ENCODE assay signal across 34 cellular contexts in the genomic region with DNA sequence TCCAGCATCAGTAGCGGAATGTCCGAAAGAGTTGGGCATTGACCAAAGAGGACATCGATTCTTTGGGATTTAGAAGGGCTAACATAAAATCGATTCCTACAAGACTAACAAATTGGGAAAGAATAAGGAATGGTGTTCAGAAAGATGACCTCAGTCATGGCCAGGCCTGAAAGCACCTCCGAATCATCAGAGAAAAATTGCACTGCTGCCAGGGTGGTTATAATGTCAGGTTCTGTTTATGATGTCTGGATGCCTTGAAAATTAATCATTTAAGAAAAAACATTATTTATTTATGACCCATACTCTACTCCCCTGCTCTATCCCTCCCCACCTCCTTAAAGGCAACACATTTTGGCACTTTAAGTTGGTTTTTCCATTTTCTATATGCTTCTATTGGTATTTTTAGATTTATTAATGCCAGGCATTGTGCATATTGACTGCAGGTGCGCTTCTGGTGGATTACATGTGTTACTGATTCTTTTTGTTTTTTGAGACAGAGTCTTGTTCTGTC.
"Had no signal": no experiment of that assay in that cellular context is flagged by ENCODE, and none has a peak within 500 bp of the region (broad histone marks: within the 10 kb centered on the region; RNA-seq: fewer than 3 reads in every experiment).

No MANE protein-coding gene starts in this region.

- H3K27me3 ChIP-seq: body of pancreas, cardiac muscle cell, colonic mucosa had no signal

- H3K27ac ChIP-seq: body of pancreas, cardiac muscle cell, colonic mucosa, WERI-Rb-1 had no signal

- FAIRE-seq: astrocyte, endometrium, endothelial cell of umbilical vein, frontal cortex had no signal

- H3K36me3 Mint-ChIP-seq: activated naive CD8-positive, alpha-beta T cell had no signal

- H3K4me1 ChIP-seq: body of pancreas, colonic mucosa had no signal

- H3K4me1 Mint-ChIP-seq: activated B cell treated with CpG ODN at 0.5 μM for 24 hours; activated T-helper 17 cell treated with anti-CD3 and anti-CD28 coated beads, Interleukin-2, amount 50 U/mL, for 72 hours; T-helper 17 cell had no signal

- H3K36me3 ChIP-seq: cardiac muscle cell, colonic mucosa, WERI-Rb-1 had no signal

- ATAC-seq: activated CD4-positive, CD25-positive, alpha-beta regulatory T cell treated with anti-CD3 and anti-CD28 coated beads, Interleukin-2, amount 50 U/mL, for 24 hours; activated CD8-positive, alpha-beta T cell treated with anti-CD3 and anti-CD28 coated beads for 36 hours; activated T-cell treated with anti-CD3 and anti-CD28 coated beads, Interleukin-2, amount 50 U/mL, for 4 hours; activated T-helper 17 cell treated with anti-CD3 and anti-CD28 coated beads, Interleukin-2, amount 50 U/mL, for 72 hours; body of pancreas; esophagus mucosa; T-helper 17 cell had no signal

- H3K9me3 Mint-ChIP-seq: activated CD8-positive, alpha-beta T cell treated with anti-CD3 and anti-CD28 coated beads for 36 hours; activated T-cell treated with anti-CD3 and anti-CD28 coated beads, Interleukin-2, amount 50 U/mL, for 4 hours; activated T-helper 17 cell treated with anti-CD3 and anti-CD28 coated beads, Interleukin-2, amount 50 U/mL, for 72 hours; T-helper 2 cell treated with Interferon-gamma antibody and Interleukin-4, amounts not matched to agents 5 μg/mL and 100 μg/mL, for 36 hours had no signal

- H3K4me3 Mint-ChIP-seq: activated B cell treated with CpG ODN at 0.5 μM for 24 hours; activated CD8-positive, alpha-beta T cell treated with anti-CD3 and anti-CD28 coated beads for 36 hours; activated naive CD8-positive, alpha-beta T cell; activated T-cell treated with anti-CD3 and anti-CD28 coated beads, Interleukin-2, amount 50 U/mL, for 4 hours; activated T-helper 17 cell treated with anti-CD3 and anti-CD28 coated beads, Interleukin-2, amount 50 U/mL, for 72 hours; T-helper 17 cell; T-helper 2 cell treated with Interferon-gamma antibody and Interleukin-4, amounts not matched to agents 5 μg/mL and 100 μg/mL, for 36 hours had no signal

- H3K4me3 ChIP-seq: body of pancreas, cardiac muscle cell, colonic mucosa had no signal

- H3K27ac Mint-ChIP-seq: activated B cell treated with CpG ODN at 0.5 μM for 24 hours; activated CD8-positive, alpha-beta T cell treated with anti-CD3 and anti-CD28 coated beads for 36 hours; activated naive CD8-positive, alpha-beta T cell; activated T-helper 17 cell treated with anti-CD3 and anti-CD28 coated beads, Interleukin-2, amount 50 U/mL, for 72 hours; T-helper 17 cell; T-helper 2 cell treated with Interferon-gamma antibody and Interleukin-4, amounts not matched to agents 5 μg/mL and 100 μg/mL, for 36 hours had no signal

- DNase-seq: activated B cell treated with CpG ODN at 0.5 μM for 24 hours; activated CD4-positive, alpha-beta T cell treated with anti-CD3 and anti-CD28 coated beads for 48 hours; activated CD4-positive, alpha-beta T cell treated with anti-CD3 and anti-CD28 coated beads, Interleukin-2, amount 50 U/mL, for 1 hour; activated CD4-positive, alpha-beta T cell treated with anti-CD3 and anti-CD28 coated beads, Interleukin-2, amount 50 U/mL, for 48 hours; activated CD8-positive, alpha-beta memory T cell treated with anti-CD3 and anti-CD28 coated beads for 24 hours; activated CD8-positive, alpha-beta T cell treated with anti-CD3 and anti-CD28 coated beads for 36 hours; activated effector memory CD4-positive, alpha-beta T cell treated with Interleukin-2 at 50 U/mL for 16 hours; activated gamma-delta T cell treated with Interleukin-2 at 50 U/mL for 16 hours; activated naive CD4-positive, alpha-beta T cell treated with anti-CD3 and anti-CD28 coated beads, Interleukin-2, amount 50 U/mL, for 16 hours; activated naive CD4-positive, alpha-beta T cell treated with Interleukin-2 at 50 U/mL for 16 hours; activated T-cell treated with anti-CD3 and anti-CD28 coated beads, Interleukin-2, amount 50 U/mL, for 4 hours; amniotic stem cell; anterior cingulate cortex; body of pancreas; central memory CD4-positive, alpha-beta T cell; cerebellar nuclear complex; colonic mucosa; effector CD8-positive, alpha-beta T cell; foreskin fibroblast; head of caudate nucleus; T-helper 1 cell; T-helper 17 cell; T1000; WERI-Rb-1 had no signal

- H3K9me3 ChIP-seq: body of pancreas, colonic mucosa had no signal
